Comparison of ENCODE assay signal across 19 cellular contexts in genomic region chr7:73984481-73985205, GRCh38. TPM values are rescaled to one million over a fixed set of nuclear protein-coding genes. Genes with fewer than 3 reads are reported as not detected.
DNase-seq lines count a peak whose midpoint lies in the region; ATAC-seq and TF ChIP-seq lines count a peak whose summit lies in the region.
"Had no signal": no experiment of that assay in that cellular context is flagged by ENCODE, and none has a peak within 500 bp of the region (broad histone marks: within the 10 kb centered on the region; RNA-seq: fewer than 3 reads in every experiment).

No MANE protein-coding gene starts in this region.

- peaks cover 2% of the 10 kb centered on the region for H3K27me3 Mint-ChIP-seq in chondrocyte (ENCODE audit: low read depth)
- H3K27me3 Mint-ChIP-seq in nephron progenitor cell (ENCODE audit: low read depth, poor library complexity): peaks cover 22% of the 10 kb centered on the region

- peaks cover 6% of the 10 kb centered on the region for H3K4me1 Mint-ChIP-seq in chondrocyte (ENCODE audit: low read depth)
- H3K4me1 Mint-ChIP-seq in nephron progenitor cell: peaks cover 21% of the 10 kb centered on the region
- H3K4me1 Mint-ChIP-seq: CD8-positive, alpha-beta memory T cell had no signal

- H3K27ac Mint-ChIP-seq in chondrocyte (ENCODE audit: unreplicated experiment) (no peak overlapping the region), nephron progenitor cell (peak overlapping the region; percentile 4)
- H3K27ac Mint-ChIP-seq: CD8-positive, alpha-beta memory T cell had no signal

- no peaks in the 10 kb centered on the region for H3K9me3 Mint-ChIP-seq in chondrocyte (ENCODE audit: low read depth)
- H3K9me3 Mint-ChIP-seq in nephron progenitor cell: no peaks in the 10 kb centered on the region
- H3K9me3 Mint-ChIP-seq: CD8-positive, alpha-beta memory T cell had no signal

- H3K27ac ChIP-seq in thoracic aorta: peak overlapping the region; percentile 93 to 96
- H3K27ac ChIP-seq: C4-2B had no signal

- H3K9me3 ChIP-seq in thoracic aorta: no peaks in the 10 kb centered on the region
- H3K9me3 ChIP-seq: Peyer's patch had no signal

- H3K4me3 Mint-ChIP-seq in chondrocyte (ENCODE audit: unreplicated experiment) (no peak overlapping the region), nephron progenitor cell (no peak overlapping the region)
- H3K4me3 Mint-ChIP-seq: CD8-positive, alpha-beta memory T cell had no signal

- H3K36me3 Mint-ChIP-seq in chondrocyte (ENCODE audit: low read depth) (no peaks in the 10 kb centered on the region), nephron progenitor cell (ENCODE audit: low read depth) (no peaks in the 10 kb centered on the region)
- H3K36me3 Mint-ChIP-seq: CD8-positive, alpha-beta memory T cell had no signal

- intact Hi-C loops in left cardiac atrium (cut with DNase I): no loop called here
- intact Hi-C loops in left ventricle myocardium superior (cut with micrococcal nuclease): no loop called here

- no peak overlapping the region for H3K4me3 ChIP-seq in thoracic aorta
- H3K4me3 ChIP-seq: Peyer's patch had no signal

- no peaks in the 10 kb centered on the region for H3K36me3 ChIP-seq in thoracic aorta
- H3K36me3 ChIP-seq: Peyer's patch had no signal

- ATAC-seq in left cardiac atrium (peak in 1 of 2 donors; percentile 43), left ventricle myocardium superior (no peak), thoracic aorta (ENCODE audit: insufficient number of reproducible peaks, low FRiP score, low read depth) (no peak)

- TF ChIP-seq CTCF in chondrocyte (IDR thresholded peaks at IDR 0.05): no peak
- TF ChIP-seq CTCF in nephron progenitor cell (IDR thresholded peaks at IDR 0.05): no peak
- TF ChIP-seq CTCF in thoracic aorta (IDR thresholded peaks at IDR 0.05): no peak

- no peaks in the 10 kb centered on the region for H3K27me3 ChIP-seq in thoracic aorta (replicated peaks; ENCODE audit: insufficient read depth)
- H3K27me3 ChIP-seq: Peyer's patch had no signal

- peak; percentile 53 for DNase-seq in left cardiac atrium
- no peak for DNase-seq in left ventricle myocardium superior
- peak; percentile 35 for DNase-seq in chondrocyte (ENCODE audit: low spot score)
- DNase-seq in nephron progenitor cell: no peak
- DNase-seq in thoracic aorta (ENCODE audit: low spot score): no peak
- DNase-seq in NCI-H510A (lab: John Stamatoyannopoulos, UW): no peak
- no peak for DNase-seq in superior temporal gyrus (ENCODE audit: extremely low spot score)
- DNase-seq in NCI-H2081 treated with DMSO at 0.1 percent for 48 hours (lab: John Stamatoyannopoulos, UW): no peak
- DNase-seq: AML-193; CD8-positive, alpha-beta memory T cell; DMS53; GDM1; NCI-H1105 treated with DMSO at 0.1 percent for 48 hours; NCI-H2029 treated with DMSO at 0.1 percent for 48 hours; NCI-H2171 treated with DMSO at 0.1 percent for 48 hours; NCI-H526; Peyer's patch had no signal

- H3K4me1 ChIP-seq in thoracic aorta (ENCODE audit: control insufficient read depth in 1 of 2, low read depth in 2 of 2): peaks cover 11 to 52% of the 10 kb centered on the region in 2 donors

RNA-seq across cellular contexts. Expression of gene ELN, which starts 43.3 kb away (rescaled TPM):
- total RNA-seq in left cardiac atrium: 100 to 1,000 TPM in 1 of 2 donors, 10 to 100 TPM in 1; 91.7 to 166 TPM
- total RNA-seq in left ventricle myocardium superior: 29.0 TPM
- 8,224 to 15,554 TPM (median 15,093 TPM) in 3 replicates for total RNA-seq in chondrocyte
- total RNA-seq in thoracic aorta: 1,000 to 10,000 TPM; 1,484 to 3,836 TPM
- total RNA-seq: CD8-positive, alpha-beta memory T cell; OCI-LY7 had no signal

Comparison
In these comparisons a context has a peak if more than half of its experiments do, and no peak if none do; other contexts are left out.
1. DNase-seq: peak in left cardiac atrium (single experiment) and chondrocyte (single experiment); none in left ventricle myocardium superior (single experiment), nephron progenitor cell (single experiment), thoracic aorta (single experiment), NCI-H510A (single experiment), superior temporal gyrus (single experiment) and NCI-H2081 treated with DMSO at 0.1 percent for 48 hours (single experiment).
2. RNA of gene ELN, which starts 43.3 kb away (total RNA-seq): 8,224 to 15,554 TPM in chondrocyte and 1,484 to 3,836 TPM in thoracic aorta; 91.7 to 166 TPM in left cardiac atrium and 29.0 TPM in left ventricle myocardium superior (single experiment); every median in the first group is over 4 times any median in the second.